In genomic region chr19:30225615-30226463, GRCh38 we compare ENCODE assay signal across 2 cellular contexts.
TF ChIP-seq lines count a peak whose summit lies in the region.

No MANE protein-coding gene starts in this region.

TF ChIP-seq in SK-N-SH, 30 proteins besides CTCF, POLR2A, EP300 and RAD21 (continued from another document):
- TF ChIP-seq IRF3 (IDR thresholded peaks at IDR 0.05; ENCODE audit: low read depth, low read length): no peak
- no peak for TF ChIP-seq RXRA (IDR thresholded peaks at IDR 0.05; ENCODE audit: borderline replicate concordance, low read depth)
- TF ChIP-seq SMC3 (IDR thresholded peaks at IDR 0.05; ENCODE audit: low read depth, low read length): no peak
- TF ChIP-seq SIN3A (IDR thresholded peaks at IDR 0.05; ENCODE audit: borderline replicate concordance, low read depth, low read length): no peak
- no peak for TF ChIP-seq TCF12 (IDR thresholded peaks at IDR 0.05)
TF ChIP-seq in SK-N-SH: peak in this region for 0.

TF ChIP-seq in SK-N-SH treated with all-trans-retinoic acid at 6 μM for 48 hours, 23 proteins besides CTCF, POLR2A, EP300 and RAD21 (continued from another document):
- TF ChIP-seq TSHZ2 (CRISPR knock-in tag; IDR thresholded peaks at IDR 0.05) (no peak), ARNTL (CRISPR knock-in tag; IDR thresholded peaks at IDR 0.05; ENCODE audit: borderline replicate concordance, low read depth) (no peak), SNAI2 (CRISPR knock-in tag; IDR thresholded peaks at IDR 0.05) (no peak), TOX (CRISPR knock-in tag; IDR thresholded peaks at IDR 0.05; ENCODE audit: borderline replicate concordance) (no peak), POU6F1 (CRISPR knock-in tag; IDR thresholded peaks at IDR 0.05; ENCODE audit: borderline replicate concordance, low read depth) (no peak), TCF4 (CRISPR knock-in tag; IDR thresholded peaks at IDR 0.05; ENCODE audit: borderline replicate concordance) (no peak)
